Comparison of ENCODE assay signal across 20 cellular contexts in genomic region chr12:50686976-50687375, GRCh38.
A peak's percentile ranks its signal among the peaks of the same experiment; 100 is the strongest.
DNase-seq lines count a peak whose midpoint lies in the region; ATAC-seq and TF ChIP-seq lines count a peak whose summit lies in the region.
"Had no signal": no experiment of that assay in that cellular context is flagged by ENCODE, and none has a peak within 500 bp of the region (broad histone marks: within the 10 kb centered on the region; RNA-seq: fewer than 3 reads in every experiment).

No MANE protein-coding gene starts in this region.

- peaks cover 28% of the 10 kb centered on the region for H3K36me3 ChIP-seq in endodermal cell (ENCODE audit: control insufficient read depth, insufficient read depth, low read length)
- H3K36me3 ChIP-seq in MG63, result no peaks in the 10 kb centered on the region

- no peak for DNase-seq in activated T-cell treated with anti-CD3 and anti-CD28 coated beads, Interleukin-2, amount 50 U/mL, for 72 hours
- DNase-seq in activated T-cell treated with anti-CD3 and anti-CD28 coated beads, Interleukin-2, amount 50 U/mL, for 24 hours, result no peak
- DNase-seq in NCI-H524 (lab: John Stamatoyannopoulos, UW), result peak; percentile 20 to 66
- no peak for DNase-seq in endodermal cell
- DNase-seq in T-cell, result no peak
- DNase-seq in MG63, result no peak
- DNase-seq in activated CD8-positive, alpha-beta memory T cell treated with anti-CD3 and anti-CD28 coated beads, Interleukin-2, amount 10 ng/mL, durations not matched to agents 7 days and 5 days, result no peak
- no peak for DNase-seq in dermis blood vessel endothelial cell
- DNase-seq: BE2C; Calu3; CD4-positive, alpha-beta memory T cell; DMS79 treated with DMSO at 0.1 percent for 48 hours; GM23248; NCI-H1048; NCI-H345; NCI-H748 treated with DMSO at 0.1 percent for 48 hours; PC-3 had no signal

- H3K4me3 ChIP-seq in endodermal cell (ENCODE audit: low read length) (peak overlapping the region; percentile 36), MG63 (no peak overlapping the region)
- H3K4me3 ChIP-seq: GM23248 had no signal

- H3K27me3 ChIP-seq in endodermal cell (ENCODE audit: control insufficient read depth, insufficient read depth, low read length, poor library complexity, severe bottlenecking) (no peaks in the 10 kb centered on the region), MG63 (no peaks in the 10 kb centered on the region)
- H3K27me3 ChIP-seq: BE2C had no signal

- H3K9me3 ChIP-seq in endodermal cell (ENCODE audit: control insufficient read depth, low read length), result no peaks in the 10 kb centered on the region
- H3K9me3 ChIP-seq in MG63, result no peaks in the 10 kb centered on the region
- H3K9me3 ChIP-seq: BE2C had no signal

- TF ChIP-seq CTCF in endodermal cell (conservative IDR thresholded peaks at IDR 0.05), result no peak

- peaks cover 5% of the 10 kb centered on the region for H3K4me1 ChIP-seq in endodermal cell (ENCODE audit: control insufficient read depth, insufficient read depth, low read length)
- H3K4me1 ChIP-seq: BE2C had no signal

- CTCF ChIA-PET in T-cell (lab: Charles Lee), result interaction anchor here in 1 of 2 donors (0.5 kb wide), 1 partner anchor 619 kb away, joined by 4 read pairs; no protein-coding TSS in a partner anchor
- CTCF ChIA-PET in activated CD8-positive, alpha-beta memory T cell treated with anti-CD3 and anti-CD28 coated beads, Interleukin-2, amount 10 ng/mL, durations not matched to agents 7 days and 5 days (lab: Charles Lee), result interaction anchor here (1.1 kb wide), 1 partner anchor 665 kb away, joined by 3 read pairs; no protein-coding TSS in a partner anchor

- ATAC-seq in activated T-cell treated with anti-CD3 and anti-CD28 coated beads, Interleukin-2, amount 50 U/mL, for 72 hours (replicated peaks in 1 of 2), result no peak
- no peak for ATAC-seq in T-cell (replicated peaks in 1 of 4)
- no peak for ATAC-seq in activated CD8-positive, alpha-beta memory T cell treated with anti-CD3 and anti-CD28 coated beads, Interleukin-2, amount 10 ng/mL, durations not matched to agents 7 days and 5 days
- ATAC-seq: PC-3 had no signal

- no peaks in the 10 kb centered on the region for H3K27me3 Mint-ChIP-seq in activated T-cell treated with anti-CD3 and anti-CD28 coated beads, Interleukin-2, amount 50 U/mL, for 72 hours (ENCODE audit: low read depth)
- no peaks in the 10 kb centered on the region for H3K27me3 Mint-ChIP-seq in activated T-cell treated with anti-CD3 and anti-CD28 coated beads, Interleukin-2, amount 50 U/mL, for 24 hours
- H3K27me3 Mint-ChIP-seq in endodermal cell (ENCODE audit: insufficient read depth), result no peaks in the 10 kb centered on the region
- no peaks in the 10 kb centered on the region for H3K27me3 Mint-ChIP-seq in T-cell
- no peaks in the 10 kb centered on the region for H3K27me3 Mint-ChIP-seq in activated CD8-positive, alpha-beta memory T cell treated with anti-CD3 and anti-CD28 coated beads, Interleukin-2, amount 10 ng/mL, durations not matched to agents 7 days and 5 days
- H3K27me3 Mint-ChIP-seq: CD4-positive, alpha-beta memory T cell had no signal

- WGBS in endodermal cell (ENCODE audit: insufficient coverage in 1 of 2, insufficient read length in 1 of 2), 2 experiments, result 87 to 92% methylated on average over 1 to 2 of the region's 2 CpGs

- H3K36me3 Mint-ChIP-seq in activated T-cell treated with anti-CD3 and anti-CD28 coated beads, Interleukin-2, amount 50 U/mL, for 72 hours (ENCODE audit: insufficient read depth in 2 of 2), result peaks cover 0 to 3% of the 10 kb centered on the region in 2 donors
- peaks cover 77% of the 10 kb centered on the region for H3K36me3 Mint-ChIP-seq in activated T-cell treated with anti-CD3 and anti-CD28 coated beads, Interleukin-2, amount 50 U/mL, for 24 hours (ENCODE audit: low read depth)
- H3K36me3 Mint-ChIP-seq in endodermal cell (ENCODE audit: low read depth) (peaks cover 43% of the 10 kb centered on the region), T-cell (peaks cover 50% of the 10 kb centered on the region)
- H3K36me3 Mint-ChIP-seq in activated CD8-positive, alpha-beta memory T cell treated with anti-CD3 and anti-CD28 coated beads, Interleukin-2, amount 10 ng/mL, durations not matched to agents 7 days and 5 days, result peaks cover 11% of the 10 kb centered on the region

- no peak overlapping the region for H3K9ac ChIP-seq in endodermal cell (ENCODE audit: extremely low read depth, low read length, poor library complexity, severe bottlenecking)
- H3K9ac ChIP-seq: GM23248, KMS-11 had no signal

- H3K27ac ChIP-seq in endodermal cell (ENCODE audit: low read depth, low read length), result no peak overlapping the region
- H3K27ac ChIP-seq: 22Rv1, GM23248, KMS-11, RWPE1 had no signal

- no peaks in the 10 kb centered on the region for H3K4me1 Mint-ChIP-seq in activated T-cell treated with anti-CD3 and anti-CD28 coated beads, Interleukin-2, amount 50 U/mL, for 72 hours (ENCODE audit: low read depth)
- no peaks in the 10 kb centered on the region for H3K4me1 Mint-ChIP-seq in activated T-cell treated with anti-CD3 and anti-CD28 coated beads, Interleukin-2, amount 50 U/mL, for 24 hours (ENCODE audit: low read depth)
- H3K4me1 Mint-ChIP-seq in endodermal cell, result peaks cover 21% of the 10 kb centered on the region
- H3K4me1 Mint-ChIP-seq in T-cell, result peaks cover 0 to 4% (median 0%) of the 10 kb centered on the region in 3 donors
- peaks cover 5% of the 10 kb centered on the region for H3K4me1 Mint-ChIP-seq in activated CD8-positive, alpha-beta memory T cell treated with anti-CD3 and anti-CD28 coated beads, Interleukin-2, amount 10 ng/mL, durations not matched to agents 7 days and 5 days
- H3K4me1 Mint-ChIP-seq: CD4-positive, alpha-beta memory T cell had no signal

- POLR2A ChIA-PET in T-cell (lab: Charles Lee), result no interaction called here

- no peak overlapping the region for H3K4me3 Mint-ChIP-seq in activated T-cell treated with anti-CD3 and anti-CD28 coated beads, Interleukin-2, amount 50 U/mL, for 72 hours
- H3K4me3 Mint-ChIP-seq in activated T-cell treated with anti-CD3 and anti-CD28 coated beads, Interleukin-2, amount 50 U/mL, for 24 hours, result no peak overlapping the region
- H3K4me3 Mint-ChIP-seq in endodermal cell, result no peak overlapping the region
- no peak overlapping the region for H3K4me3 Mint-ChIP-seq in T-cell
- H3K4me3 Mint-ChIP-seq in activated CD8-positive, alpha-beta memory T cell treated with anti-CD3 and anti-CD28 coated beads, Interleukin-2, amount 10 ng/mL, durations not matched to agents 7 days and 5 days, result no peak overlapping the region
- H3K4me3 Mint-ChIP-seq: CD4-positive, alpha-beta memory T cell had no signal

- H3K9me3 Mint-ChIP-seq in activated T-cell treated with anti-CD3 and anti-CD28 coated beads, Interleukin-2, amount 50 U/mL, for 72 hours, result no peaks in the 10 kb centered on the region
- H3K9me3 Mint-ChIP-seq in activated T-cell treated with anti-CD3 and anti-CD28 coated beads, Interleukin-2, amount 50 U/mL, for 24 hours, result no peaks in the 10 kb centered on the region
- H3K9me3 Mint-ChIP-seq in endodermal cell (no peaks in the 10 kb centered on the region), T-cell (no peaks in the 10 kb centered on the region)
- H3K9me3 Mint-ChIP-seq in activated CD8-positive, alpha-beta memory T cell treated with anti-CD3 and anti-CD28 coated beads, Interleukin-2, amount 10 ng/mL, durations not matched to agents 7 days and 5 days (ENCODE audit: low read depth), result no peaks in the 10 kb centered on the region
- H3K9me3 Mint-ChIP-seq: CD4-positive, alpha-beta memory T cell had no signal

- H3K27ac Mint-ChIP-seq in activated T-cell treated with anti-CD3 and anti-CD28 coated beads, Interleukin-2, amount 50 U/mL, for 72 hours, result peak overlapping the region; percentile 34
- no peak overlapping the region for H3K27ac Mint-ChIP-seq in activated T-cell treated with anti-CD3 and anti-CD28 coated beads, Interleukin-2, amount 50 U/mL, for 24 hours
- no peak overlapping the region for H3K27ac Mint-ChIP-seq in endodermal cell
- H3K27ac Mint-ChIP-seq in T-cell, result no peak overlapping the region
- no peak overlapping the region for H3K27ac Mint-ChIP-seq in activated CD8-positive, alpha-beta memory T cell treated with anti-CD3 and anti-CD28 coated beads, Interleukin-2, amount 10 ng/mL, durations not matched to agents 7 days and 5 days

Comparison
In these comparisons a context has a peak if more than half of its experiments do, and no peak if none do; other contexts are left out.
1. DNase-seq: peak in NCI-H524 (2 of 2); none in activated T-cell treated with anti-CD3 and anti-CD28 coated beads, Interleukin-2, amount 50 U/mL, for 72 hours (0 of 2), activated T-cell treated with anti-CD3 and anti-CD28 coated beads, Interleukin-2, amount 50 U/mL, for 24 hours (single experiment), endodermal cell (single experiment), T-cell (0 of 34), MG63 (single experiment), activated CD8-positive, alpha-beta memory T cell treated with anti-CD3 and anti-CD28 coated beads, Interleukin-2, amount 10 ng/mL, durations not matched to agents 7 days and 5 days (single experiment) and dermis blood vessel endothelial cell (single experiment).